ENCODE assay signal across 1 cellular context in genomic region chr6:142146828-142147662, GRCh38.
TF ChIP-seq lines count a peak whose summit lies in the region.

Gene NMBR (minus strand): TSS chr6:142147122. CDS start chr6:142088658, 58,464 bp downstream.
A gene with protein sequence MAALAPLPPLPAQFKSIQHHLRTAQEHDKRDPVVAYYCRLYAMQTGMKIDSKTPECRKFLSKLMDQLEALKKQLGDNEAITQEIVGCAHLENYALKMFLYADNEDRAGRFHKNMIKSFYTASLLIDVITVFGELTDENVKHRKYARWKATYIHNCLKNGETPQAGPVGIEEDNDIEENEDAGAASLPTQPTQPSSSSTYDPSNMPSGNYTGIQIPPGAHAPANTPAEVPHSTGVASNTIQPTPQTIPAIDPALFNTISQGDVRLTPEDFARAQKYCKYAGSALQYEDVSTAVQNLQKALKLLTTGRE (plus strand): TSS chr6:142147263. CDS start chr6:142147288, 25 bp downstream.

TF ChIP-seq in K562, 482 proteins besides CTCF, POLR2A, EP300 and RAD21 (continued from another document and continues in another):
- TF ChIP-seq FOXM1 (IDR thresholded peaks at IDR 0.05; ENCODE audit: low read depth) (peak; percentile 88), FOXM1 (CRISPR knock-in tag; IDR thresholded peaks at IDR 0.05; ENCODE audit: low read depth) (peak; percentile 72; the same call in 1 of the 2 replicates), LARP7 (IDR thresholded peaks at IDR 0.05) (no peak), ZNF134 (CRISPR knock-in tag; conservative IDR thresholded peaks at IDR 0.05) (no peak), ZNF696 (CRISPR knock-in tag; conservative IDR thresholded peaks at IDR 0.05) (no peak), ZNF121 (CRISPR knock-in tag; conservative IDR thresholded peaks at IDR 0.05) (no peak), MYC (IDR thresholded peaks at IDR 0.05; ENCODE audit: low read depth, low read length) (peak; percentile 88), MYC (CRISPR knock-in tag; IDR thresholded peaks at IDR 0.05; ENCODE audit: borderline replicate concordance, low read depth) (peak; percentile 69; the same call in 1 of the 2 replicates), ILK (tag; IDR thresholded peaks at IDR 0.05; ENCODE audit: borderline replicate concordance, low read depth) (no peak), ZNF311 (CRISPR knock-in tag; IDR thresholded peaks at IDR 0.05) (no peak), CHD1 (IDR thresholded peaks at IDR 0.05; ENCODE audit: low read length) (no peak), HDAC6 (IDR thresholded peaks at IDR 0.05; ENCODE audit: low read depth, low read length) (no peak), JUND (IDR thresholded peaks at IDR 0.05; ENCODE audit: borderline replicate concordance, low read depth, low read length) (peak; percentile 78), JUND (tag; IDR thresholded peaks at IDR 0.05; ENCODE audit: borderline replicate concordance, low read depth, low read length) (peak; percentile 58; the same call in 1 of the 3 replicates), RCOR1 (IDR thresholded peaks at IDR 0.05; ENCODE audit: borderline replicate concordance in 1 of 2, low read depth in 2 of 2, low read length in 2 of 2) (peak in 1 of 2 experiments; percentile 86; a peak in 2 of 4 replicates), GMEB1 (CRISPR knock-in tag; IDR thresholded peaks at IDR 0.05) (peak; percentile 73; the same call in 1 of the 2 replicates), SMARCB1 (IDR thresholded peaks at IDR 0.05; ENCODE audit: insufficient read length, low read depth) (no peak), RAD51 (IDR thresholded peaks at IDR 0.05; ENCODE audit: borderline replicate concordance, low read depth) (no peak; the same call in 1 of the 2 replicates), RNF2 (IDR thresholded peaks at IDR 0.05) (peak; percentile 84; the same call in 1 of the 2 replicates), ZNF12 (CRISPR knock-in tag; IDR thresholded peaks at IDR 0.05) (0 out of 2 replicates have a peak, but pooled peaks have one; percentile 43), SIX5 (IDR thresholded peaks at IDR 0.05; ENCODE audit: borderline replicate concordance in 1 of 2, insufficient read depth in 1 of 2, low read depth in 1 of 2, low read length in 2 of 2) (0 out of 4 replicates have a peak, but pooled peaks of 1 of the 2 experiments have one; percentile 27), NR1H2 (CRISPR knock-in tag; IDR thresholded peaks at IDR 0.05) (no peak), SRSF1 (IDR thresholded peaks at IDR 0.05; ENCODE audit: low read depth, low read length) (no peak), ZNF41 (CRISPR knock-in tag; conservative IDR thresholded peaks at IDR 0.05) (no peak), MLX (CRISPR knock-in tag; conservative IDR thresholded peaks at IDR 0.05) (no peak), DACH1 (IDR thresholded peaks at IDR 0.05; ENCODE audit: partially characterized antibody) (no peak), HMG20B (CRISPR knock-in tag; IDR thresholded peaks at IDR 0.05) (no peak), CREB1 (IDR thresholded peaks at IDR 0.05) (peak; percentile 40), CREB1 (CRISPR knock-in tag; IDR thresholded peaks at IDR 0.05) (peak; percentile 79), FOXK1 (CRISPR knock-in tag; IDR thresholded peaks at IDR 0.05; ENCODE audit: borderline replicate concordance) (no peak), PURB (CRISPR knock-in tag; IDR thresholded peaks at IDR 0.05; ENCODE audit: low read depth) (no peak), BRD4 (IDR thresholded peaks at IDR 0.05) (peak; percentile 49; the same call in 1 of the 2 replicates), NR4A1 (CRISPR knock-in tag; IDR thresholded peaks at IDR 0.05) (no peak), NR4A1 (tag; IDR thresholded peaks at IDR 0.05) (peak; percentile 12; the same call in 1 of the 2 replicates), SRF (CRISPR knock-in tag; IDR thresholded peaks at IDR 0.05) (peak in 1 of 2 experiments; percentile 13; a peak in 2 of 4 replicates), KAT8 (IDR thresholded peaks at IDR 0.05; ENCODE audit: low read depth) (no peak), FOXK2 (conservative IDR thresholded peaks at IDR 0.05 in 1 of 2, IDR thresholded peaks at IDR 0.05 in 1 of 2; ENCODE audit: low read depth in 2 of 2) (peak; percentile 82 to 90; a peak in 3 of 4 replicates), POLR2B (IDR thresholded peaks at IDR 0.05; ENCODE audit: low read depth, partially characterized antibody) (peak; percentile 84), EGR1 (conservative IDR thresholded peaks at IDR 0.05) (peak; percentile 92), MTA3 (IDR thresholded peaks at IDR 0.05; ENCODE audit: borderline replicate concordance) (peak; percentile 100), SPI1 (IDR thresholded peaks at IDR 0.05; ENCODE audit: borderline replicate concordance, low read depth, low read length) (peak; percentile 98), SRSF3 (IDR thresholded peaks at IDR 0.05; ENCODE audit: insufficient read depth, low read length) (no peak), ESRRB (CRISPR knock-in tag; IDR thresholded peaks at IDR 0.05; ENCODE audit: borderline replicate concordance) (no peak), SMARCE1 (IDR thresholded peaks at IDR 0.05) (0 out of 2 replicates have a peak, but pooled peaks have one; percentile 33), TRIM24 (IDR thresholded peaks at IDR 0.05) (peak in 1 of 2 experiments; percentile 85; a peak in 3 of 4 replicates), DIDO1 (tag; IDR thresholded peaks at IDR 0.05; ENCODE audit: low read depth) (peak; percentile 72; the same call in 1 of the 2 replicates), TGIF2 (CRISPR knock-in tag; IDR thresholded peaks at IDR 0.05) (no peak)
- TF ChIP-seq, protein P1, sequence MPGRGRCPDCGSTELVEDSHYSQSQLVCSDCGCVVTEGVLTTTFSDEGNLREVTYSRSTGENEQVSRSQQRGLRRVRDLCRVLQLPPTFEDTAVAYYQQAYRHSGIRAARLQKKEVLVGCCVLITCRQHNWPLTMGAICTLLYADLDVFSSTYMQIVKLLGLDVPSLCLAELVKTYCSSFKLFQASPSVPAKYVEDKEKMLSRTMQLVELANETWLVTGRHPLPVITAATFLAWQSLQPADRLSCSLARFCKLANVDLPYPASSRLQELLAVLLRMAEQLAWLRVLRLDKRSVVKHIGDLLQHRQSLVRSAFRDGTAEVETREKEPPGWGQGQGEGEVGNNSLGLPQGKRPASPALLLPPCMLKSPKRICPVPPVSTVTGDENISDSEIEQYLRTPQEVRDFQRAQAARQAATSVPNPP (IDR thresholded peaks at IDR 0.05; ENCODE audit: borderline replicate concordance, insufficient read depth, insufficient read length): no peak
- TF ChIP-seq, protein P2, sequence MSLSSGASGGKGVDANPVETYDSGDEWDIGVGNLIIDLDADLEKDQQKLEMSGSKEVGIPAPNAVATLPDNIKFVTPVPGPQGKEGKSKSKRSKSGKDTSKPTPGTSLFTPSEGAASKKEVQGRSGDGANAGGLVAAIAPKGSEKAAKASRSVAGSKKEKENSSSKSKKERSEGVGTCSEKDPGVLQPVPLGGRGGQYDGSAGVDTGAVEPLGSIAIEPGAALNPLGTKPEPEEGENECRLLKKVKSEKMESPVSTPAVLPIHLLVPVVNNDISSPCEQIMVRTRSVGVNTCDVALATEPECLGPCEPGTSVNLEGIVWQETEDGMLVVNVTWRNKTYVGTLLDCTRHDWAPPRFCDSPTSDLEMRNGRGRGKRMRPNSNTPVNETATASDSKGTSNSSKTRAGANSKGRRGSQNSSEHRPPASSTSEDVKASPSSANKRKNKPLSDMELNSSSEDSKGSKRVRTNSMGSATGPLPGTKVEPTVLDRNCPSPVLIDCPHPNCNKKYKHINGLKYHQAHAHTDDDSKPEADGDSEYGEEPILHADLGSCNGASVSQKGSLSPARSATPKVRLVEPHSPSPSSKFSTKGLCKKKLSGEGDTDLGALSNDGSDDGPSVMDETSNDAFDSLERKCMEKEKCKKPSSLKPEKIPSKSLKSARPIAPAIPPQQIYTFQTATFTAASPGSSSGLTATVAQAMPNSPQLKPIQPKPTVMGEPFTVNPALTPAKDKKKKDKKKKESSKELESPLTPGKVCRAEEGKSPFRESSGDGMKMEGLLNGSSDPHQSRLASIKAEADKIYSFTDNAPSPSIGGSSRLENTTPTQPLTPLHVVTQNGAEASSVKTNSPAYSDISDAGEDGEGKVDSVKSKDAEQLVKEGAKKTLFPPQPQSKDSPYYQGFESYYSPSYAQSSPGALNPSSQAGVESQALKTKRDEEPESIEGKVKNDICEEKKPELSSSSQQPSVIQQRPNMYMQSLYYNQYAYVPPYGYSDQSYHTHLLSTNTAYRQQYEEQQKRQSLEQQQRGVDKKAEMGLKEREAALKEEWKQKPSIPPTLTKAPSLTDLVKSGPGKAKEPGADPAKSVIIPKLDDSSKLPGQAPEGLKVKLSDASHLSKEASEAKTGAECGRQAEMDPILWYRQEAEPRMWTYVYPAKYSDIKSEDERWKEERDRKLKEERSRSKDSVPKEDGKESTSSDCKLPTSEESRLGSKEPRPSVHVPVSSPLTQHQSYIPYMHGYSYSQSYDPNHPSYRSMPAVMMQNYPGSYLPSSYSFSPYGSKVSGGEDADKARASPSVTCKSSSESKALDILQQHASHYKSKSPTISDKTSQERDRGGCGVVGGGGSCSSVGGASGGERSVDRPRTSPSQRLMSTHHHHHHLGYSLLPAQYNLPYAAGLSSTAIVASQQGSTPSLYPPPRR (CRISPR knock-in tag; IDR thresholded peaks at IDR 0.05; ENCODE audit: borderline replicate concordance): no peak; the same call in 1 of the 2 replicates
- TF ChIP-seq, protein P3, sequence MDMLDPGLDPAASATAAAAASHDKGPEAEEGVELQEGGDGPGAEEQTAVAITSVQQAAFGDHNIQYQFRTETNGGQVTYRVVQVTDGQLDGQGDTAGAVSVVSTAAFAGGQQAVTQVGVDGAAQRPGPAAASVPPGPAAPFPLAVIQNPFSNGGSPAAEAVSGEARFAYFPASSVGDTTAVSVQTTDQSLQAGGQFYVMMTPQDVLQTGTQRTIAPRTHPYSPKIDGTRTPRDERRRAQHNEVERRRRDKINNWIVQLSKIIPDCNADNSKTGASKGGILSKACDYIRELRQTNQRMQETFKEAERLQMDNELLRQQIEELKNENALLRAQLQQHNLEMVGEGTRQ (CRISPR knock-in tag; IDR thresholded peaks at IDR 0.05): no peak
- TF ChIP-seq, protein P4, sequence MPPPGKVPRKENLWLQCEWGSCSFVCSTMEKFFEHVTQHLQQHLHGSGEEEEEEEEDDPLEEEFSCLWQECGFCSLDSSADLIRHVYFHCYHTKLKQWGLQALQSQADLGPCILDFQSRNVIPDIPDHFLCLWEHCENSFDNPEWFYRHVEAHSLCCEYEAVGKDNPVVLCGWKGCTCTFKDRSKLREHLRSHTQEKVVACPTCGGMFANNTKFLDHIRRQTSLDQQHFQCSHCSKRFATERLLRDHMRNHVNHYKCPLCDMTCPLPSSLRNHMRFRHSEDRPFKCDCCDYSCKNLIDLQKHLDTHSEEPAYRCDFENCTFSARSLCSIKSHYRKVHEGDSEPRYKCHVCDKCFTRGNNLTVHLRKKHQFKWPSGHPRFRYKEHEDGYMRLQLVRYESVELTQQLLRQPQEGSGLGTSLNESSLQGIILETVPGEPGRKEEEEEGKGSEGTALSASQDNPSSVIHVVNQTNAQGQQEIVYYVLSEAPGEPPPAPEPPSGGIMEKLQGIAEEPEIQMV (tag; conservative IDR thresholded peaks at IDR 0.05; ENCODE audit: low read depth): no peak
- TF ChIP-seq, protein P5, sequence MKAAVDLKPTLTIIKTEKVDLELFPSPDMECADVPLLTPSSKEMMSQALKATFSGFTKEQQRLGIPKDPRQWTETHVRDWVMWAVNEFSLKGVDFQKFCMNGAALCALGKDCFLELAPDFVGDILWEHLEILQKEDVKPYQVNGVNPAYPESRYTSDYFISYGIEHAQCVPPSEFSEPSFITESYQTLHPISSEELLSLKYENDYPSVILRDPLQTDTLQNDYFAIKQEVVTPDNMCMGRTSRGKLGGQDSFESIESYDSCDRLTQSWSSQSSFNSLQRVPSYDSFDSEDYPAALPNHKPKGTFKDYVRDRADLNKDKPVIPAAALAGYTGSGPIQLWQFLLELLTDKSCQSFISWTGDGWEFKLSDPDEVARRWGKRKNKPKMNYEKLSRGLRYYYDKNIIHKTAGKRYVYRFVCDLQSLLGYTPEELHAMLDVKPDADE (conservative IDR thresholded peaks at IDR 0.05; ENCODE audit: control insufficient read depth, low read depth, low read length): peak; percentile 91
- TF ChIP-seq, protein P6, sequence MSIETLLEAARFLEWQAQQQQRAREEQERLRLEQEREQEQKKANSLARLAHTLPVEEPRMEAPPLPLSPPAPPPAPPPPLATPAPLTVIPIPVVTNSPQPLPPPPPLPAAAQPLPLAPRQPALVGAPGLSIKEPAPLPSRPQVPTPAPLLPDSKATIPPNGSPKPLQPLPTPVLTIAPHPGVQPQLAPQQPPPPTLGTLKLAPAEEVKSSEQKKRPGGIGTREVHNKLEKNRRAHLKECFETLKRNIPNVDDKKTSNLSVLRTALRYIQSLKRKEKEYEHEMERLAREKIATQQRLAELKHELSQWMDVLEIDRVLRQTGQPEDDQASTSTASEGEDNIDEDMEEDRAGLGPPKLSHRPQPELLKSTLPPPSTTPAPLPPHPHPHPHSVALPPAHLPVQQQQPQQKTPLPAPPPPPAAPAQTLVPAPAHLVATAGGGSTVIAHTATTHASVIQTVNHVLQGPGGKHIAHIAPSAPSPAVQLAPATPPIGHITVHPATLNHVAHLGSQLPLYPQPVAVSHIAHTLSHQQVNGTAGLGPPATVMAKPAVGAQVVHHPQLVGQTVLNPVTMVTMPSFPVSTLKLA (conservative IDR thresholded peaks at IDR 0.05): peak; percentile 94 to 98
